In genomic region chr4:105472871-105473339, GRCh38 we compare ENCODE assay signal across 8 cellular contexts. TPM values are rescaled to one million over a fixed set of nuclear protein-coding genes. Genes with fewer than 3 reads are reported as not detected.
A peak's percentile ranks its signal among the peaks of the same experiment; 100 is the strongest.
DNase-seq lines count a peak whose midpoint lies in the region; ATAC-seq and TF ChIP-seq lines count a peak whose summit lies in the region.

No MANE protein-coding gene starts in this region.

- no peaks in the 10 kb centered on the region for H4K20me1 ChIP-seq in OCI-LY1 (ENCODE audit: insufficient read depth, low read length)

- 0 out of 2 replicates have a peak overlapping the region, but pooled peaks have one; percentile 38 for H2AFZ ChIP-seq in OCI-LY1 (ENCODE audit: low read length)

- peak overlapping the region; percentile 81 for H3K27ac ChIP-seq in OCI-LY1 (ENCODE audit: low read depth, low read length, poor library complexity, severe bottlenecking)

- H3K27ac Mint-ChIP-seq in effector memory CD8-positive, alpha-beta T cell = peak overlapping the region; percentile 97 to 99
- H3K27ac Mint-ChIP-seq in natural killer cell treated with Interleukin-12 subunit alpha and Interleukin-12 subunit beta and Interleukin-15 and Interleukin-18, amount 100 ng/mL, for 72 hours = peak overlapping the region; percentile 87 to 92

- no peaks in the 10 kb centered on the region; the same call in 1 of the 2 replicates for H3K27me3 ChIP-seq in BJ (ENCODE audit: control insufficient read depth, insufficient read depth, low read length)
- H3K27me3 ChIP-seq in OCI-LY1 (ENCODE audit: insufficient read depth, low read length) = no peaks in the 10 kb centered on the region

- peak overlapping the region; percentile 81 for H3K4me3 ChIP-seq in BJ (ENCODE audit: low read depth, low read length)
- H3K4me3 ChIP-seq in OCI-LY1 (ENCODE audit: low read depth, low read length, poor library complexity, severe bottlenecking) = peak overlapping the region; percentile 92

- H3K9me2 ChIP-seq in OCI-LY1 (ENCODE audit: low read depth, low read length) = no peaks in the 10 kb centered on the region

- peak overlapping the region; percentile 93 to 95 for H3K4me3 Mint-ChIP-seq in effector memory CD8-positive, alpha-beta T cell
- H3K4me3 Mint-ChIP-seq in natural killer cell treated with Interleukin-12 subunit alpha and Interleukin-12 subunit beta and Interleukin-15 and Interleukin-18, amount 100 ng/mL, for 72 hours = peak overlapping the region; percentile 87

- POLR2A ChIA-PET in BJ (lab: Charles Lee) = no interaction called here

- H3F3A ChIP-seq in OCI-LY1 (ENCODE audit: insufficient read depth, low read length) = no peaks in the 10 kb centered on the region

- no peaks in the 10 kb centered on the region for H3K9me3 ChIP-seq in OCI-LY1 (ENCODE audit: low read length)

- peaks cover 25% of the 10 kb centered on the region for H3K36me3 Mint-ChIP-seq in effector memory CD8-positive, alpha-beta T cell (ENCODE audit: insufficient read depth)
- no peaks in the 10 kb centered on the region for H3K36me3 Mint-ChIP-seq in natural killer cell treated with Interleukin-12 subunit alpha and Interleukin-12 subunit beta and Interleukin-15 and Interleukin-18, amount 100 ng/mL, for 72 hours

- H3K9me3 Mint-ChIP-seq in effector memory CD8-positive, alpha-beta T cell = no peaks in the 10 kb centered on the region
- H3K9me3 Mint-ChIP-seq in natural killer cell treated with Interleukin-12 subunit alpha and Interleukin-12 subunit beta and Interleukin-15 and Interleukin-18, amount 100 ng/mL, for 72 hours = no peaks in the 10 kb centered on the region

- DNase-seq in BJ (ENCODE audit: low read depth) = no peak
- peak in 2 of 3 experiments; percentile 62 to 68 for DNase-seq in effector memory CD8-positive, alpha-beta T cell
- no peak for DNase-seq in natural killer cell treated with Interleukin-12 subunit alpha and Interleukin-12 subunit beta and Interleukin-15 and Interleukin-18, amount 100 ng/mL, for 72 hours (ENCODE audit: low spot score)
- DNase-seq in DMS79 (lab: John Stamatoyannopoulos, UW) = no peak
- DNase-seq in NOMO-1 treated with dmso at 0.1 percent for 144 hours (lab: John Stamatoyannopoulos, UW; ENCODE audit: unreplicated experiment) = no peak

- peaks cover 45% of the 10 kb centered on the region for H3K79me2 ChIP-seq in OCI-LY1 (ENCODE audit: insufficient read depth, low read length)

- H3K36me3 ChIP-seq in BJ (ENCODE audit: control insufficient read depth, insufficient read depth, low read length) (no peaks in the 10 kb centered on the region), OCI-LY1 (ENCODE audit: insufficient read depth, low read length) (no peaks in the 10 kb centered on the region)

- H3K4me1 ChIP-seq in OCI-LY1 (ENCODE audit: insufficient read depth, low read length, severe bottlenecking) = peaks cover 28% of the 10 kb centered on the region

- TF ChIP-seq CTCF in BJ (IDR thresholded peaks at IDR 0.05; ENCODE audit: insufficient read depth, low read depth, low read length) = no peak
- no peak for TF ChIP-seq CTCF in OCI-LY1 (IDR thresholded peaks at IDR 0.05; ENCODE audit: low read length)

- H3K4me1 Mint-ChIP-seq in effector memory CD8-positive, alpha-beta T cell (ENCODE audit: low read depth in 2 of 2) = peaks cover 31 to 36% of the 10 kb centered on the region in 2 donors
- peaks cover 17 to 26% of the 10 kb centered on the region in 2 donors for H3K4me1 Mint-ChIP-seq in natural killer cell treated with Interleukin-12 subunit alpha and Interleukin-12 subunit beta and Interleukin-15 and Interleukin-18, amount 100 ng/mL, for 72 hours (ENCODE audit: low read depth in 2 of 2)

- H3K4me2 ChIP-seq in OCI-LY1 (ENCODE audit: low read length) = peak overlapping the region; percentile 76

- ATAC-seq in GM21528 (IDR thresholded peaks at IDR 0.05; ENCODE audit: low FRiP score, unreplicated experiment) = peak; percentile 29
- ATAC-seq in effector memory CD8-positive, alpha-beta T cell (replicated peaks) = no peak
- ATAC-seq in natural killer cell treated with Interleukin-12 subunit alpha and Interleukin-12 subunit beta and Interleukin-15 and Interleukin-18, amount 100 ng/mL, for 72 hours = peak; percentile 18 to 61
- no peak for ATAC-seq in HG02852 (IDR thresholded peaks at IDR 0.05; ENCODE audit: unreplicated experiment)

- no peaks in the 10 kb centered on the region for H3K27me3 Mint-ChIP-seq in effector memory CD8-positive, alpha-beta T cell
- H3K27me3 Mint-ChIP-seq in natural killer cell treated with Interleukin-12 subunit alpha and Interleukin-12 subunit beta and Interleukin-15 and Interleukin-18, amount 100 ng/mL, for 72 hours = no peaks in the 10 kb centered on the region

- CTCF ChIA-PET in BJ (lab: Yijun Ruan, JAX) = interaction anchor here (0.6 to 2.5 kb wide), 16 partner anchors 9 to 1091 kb away, joined by 3 to 21 read pairs (median 6); partner anchors contain the start of gene TET2

- peak overlapping the region; percentile 80 for H3K9ac ChIP-seq in OCI-LY1 (ENCODE audit: low read length)

RNA-seq across cellular contexts. Expression of gene PPA2, which starts 1.0 kb away (rescaled TPM):
- 51.8 and 64.4 TPM in 2 replicates for polyA plus RNA-seq in BJ (2011; rRNA removed)
- 20.7 and 21.8 TPM in 2 replicates for polyA minus RNA-seq in BJ (2011; rRNA and poly(A)+ RNA removed)
- 10 to 100 TPM; 45.0 to 63.1 TPM for total RNA-seq in natural killer cell treated with Interleukin-12 subunit alpha and Interleukin-12 subunit beta and Interleukin-15 and Interleukin-18, amount 100 ng/mL, for 72 hours

Comparison
In these comparisons a context has a peak if more than half of its experiments do, and no peak if none do; other contexts are left out.
1. DNase-seq: peak in effector memory CD8-positive, alpha-beta T cell (2 of 3); none in BJ (single experiment), natural killer cell treated with Interleukin-12 subunit alpha and Interleukin-12 subunit beta and Interleukin-15 and Interleukin-18, amount 100 ng/mL, for 72 hours (single experiment), DMS79 (single experiment) and NOMO-1 treated with dmso at 0.1 percent for 144 hours (single experiment).
2. ATAC-seq: peak in GM21528 (single experiment) and natural killer cell treated with Interleukin-12 subunit alpha and Interleukin-12 subunit beta and Interleukin-15 and Interleukin-18, amount 100 ng/mL, for 72 hours (2 of 2); none in effector memory CD8-positive, alpha-beta T cell (single experiment) and HG02852 (single experiment).